In genomic region chr2:60516383-60516811, GRCh38 we compare ENCODE assay signal across 12 cellular contexts. TPM values are rescaled to one million over a fixed set of nuclear protein-coding genes. Genes with fewer than 3 reads are reported as not detected.
A peak's percentile ranks its signal among the peaks of the same experiment; 100 is the strongest.
DNase-seq lines count a peak whose midpoint lies in the region; ATAC-seq and TF ChIP-seq lines count a peak whose summit lies in the region.
"Had no signal": no experiment of that assay in that cellular context is flagged by ENCODE, and none has a peak within 500 bp of the region (broad histone marks: within the 10 kb centered on the region; RNA-seq: fewer than 3 reads in every experiment).

No MANE protein-coding gene starts in this region.

- H3K4me1 ChIP-seq in PC-3 (ENCODE audit: insufficient read depth, low read length) = peaks cover 35% of the 10 kb centered on the region
- H3K4me1 ChIP-seq in sigmoid colon = peaks cover 0 to 46% (median 32%) of the 10 kb centered on the region in 4 donors
- no peaks in the 10 kb centered on the region for H3K4me1 ChIP-seq in CD8-positive, alpha-beta memory T cell (ENCODE audit: insufficient read depth, low read length)

- no peak overlapping the region for H3K4me3 Mint-ChIP-seq in activated T-cell treated with anti-CD3 and anti-CD28 coated beads, Interleukin-2, amount 50 U/mL, for 72 hours
- H3K4me3 Mint-ChIP-seq in activated CD4-positive, alpha-beta T cell treated with anti-CD3 and anti-CD28 coated beads, Interleukin-2, amount 10 ng/mL, durations not matched to agents 24 days and 14 days = no peak overlapping the region
- no peak overlapping the region for H3K4me3 Mint-ChIP-seq in CD8-positive, alpha-beta memory T cell
- H3K4me3 Mint-ChIP-seq in activated T-cell treated with anti-CD3 and anti-CD28 coated beads, Interleukin-2, amount 50 U/mL, for 24 hours = no peak overlapping the region

- DNase-seq in GM04503 (ENCODE audit: low read depth) = peak; percentile 55
- DNase-seq in PC-3 = peak; percentile 28
- DNase-seq in epithelial cell of esophagus (ENCODE audit: low read depth) = peak; percentile 57
- DNase-seq in sigmoid colon = peak; percentile 66
- no peak for DNase-seq in activated T-cell treated with anti-CD3 and anti-CD28 coated beads, Interleukin-2, amount 50 U/mL, for 72 hours
- DNase-seq in activated CD4-positive, alpha-beta T cell treated with anti-CD3 and anti-CD28 coated beads, Interleukin-2, amount 10 ng/mL, durations not matched to agents 24 days and 14 days = no peak
- DNase-seq in CD8-positive, alpha-beta memory T cell = no peak
- no peak for DNase-seq in activated T-cell treated with anti-CD3 and anti-CD28 coated beads, Interleukin-2, amount 50 U/mL, for 24 hours
- DNase-seq: NCI-H146, SW 1271 had no signal

- H3K27ac Mint-ChIP-seq in activated T-cell treated with anti-CD3 and anti-CD28 coated beads, Interleukin-2, amount 50 U/mL, for 72 hours = no peak overlapping the region
- no peak overlapping the region for H3K27ac Mint-ChIP-seq in activated CD4-positive, alpha-beta T cell treated with anti-CD3 and anti-CD28 coated beads, Interleukin-2, amount 10 ng/mL, durations not matched to agents 24 days and 14 days
- no peak overlapping the region for H3K27ac Mint-ChIP-seq in CD8-positive, alpha-beta memory T cell
- H3K27ac Mint-ChIP-seq in activated T-cell treated with anti-CD3 and anti-CD28 coated beads, Interleukin-2, amount 50 U/mL, for 24 hours = no peak overlapping the region

- H3K27ac ChIP-seq in PC-3 (ENCODE audit: low read length) (no peak overlapping the region), sigmoid colon (peak overlapping the region in 3 of 4 donors; percentile 63 to 73 (median 69))
- H3K27ac ChIP-seq in CD8-positive, alpha-beta memory T cell (ENCODE audit: low read depth, low read length) = no peak overlapping the region

- no peak overlapping the region for H3K9ac ChIP-seq in PC-3 (ENCODE audit: low read length)

- H3K27me3 ChIP-seq in PC-3 (ENCODE audit: low read length) = no peaks in the 10 kb centered on the region
- no peaks in the 10 kb centered on the region for H3K27me3 ChIP-seq in sigmoid colon
- H3K27me3 ChIP-seq in CD8-positive, alpha-beta memory T cell (ENCODE audit: insufficient read depth, low read length, poor library complexity, severe bottlenecking) = no peaks in the 10 kb centered on the region
- H3K27me3 ChIP-seq: upper lobe of left lung had no signal

- CTCF ChIA-PET in PC-3 (lab: Charles Lee) = no interaction called here
- CTCF ChIA-PET in CD8-positive, alpha-beta memory T cell (lab: Charles Lee) = interaction anchor here (1.3 kb wide), 1 partner anchor 12 kb away, joined by 3 read pairs; no protein-coding TSS in a partner anchor

- peaks cover 33% of the 10 kb centered on the region for H3K4me1 Mint-ChIP-seq in activated T-cell treated with anti-CD3 and anti-CD28 coated beads, Interleukin-2, amount 50 U/mL, for 72 hours (ENCODE audit: low read depth)
- peaks cover 5% of the 10 kb centered on the region for H3K4me1 Mint-ChIP-seq in activated CD4-positive, alpha-beta T cell treated with anti-CD3 and anti-CD28 coated beads, Interleukin-2, amount 10 ng/mL, durations not matched to agents 24 days and 14 days
- no peaks in the 10 kb centered on the region for H3K4me1 Mint-ChIP-seq in CD8-positive, alpha-beta memory T cell
- H3K4me1 Mint-ChIP-seq in activated T-cell treated with anti-CD3 and anti-CD28 coated beads, Interleukin-2, amount 50 U/mL, for 24 hours (ENCODE audit: low read depth) = peaks cover 13% of the 10 kb centered on the region

- no peaks in the 10 kb centered on the region for H3F3A ChIP-seq in PC-3 (ENCODE audit: low read length, unreplicated experiment)

- no peak for TF ChIP-seq CTCF in PC-3 (conservative IDR thresholded peaks at IDR 0.05; ENCODE audit: low read depth, low read length)
- no peak for TF ChIP-seq CTCF in epithelial cell of esophagus (IDR thresholded peaks at IDR 0.05; ENCODE audit: insufficient read depth, low read depth, low read length, missing control alignments)
- TF ChIP-seq CTCF in sigmoid colon (IDR thresholded peaks at IDR 0.05) = no peak

- intact Hi-C loops in PC-3 (cut with micrococcal nuclease) (no loop called here), sigmoid colon (cut with DNase I) (no loop called here)
- intact Hi-C loops in activated CD4-positive, alpha-beta T cell treated with anti-CD3 and anti-CD28 coated beads, Interleukin-2, amount 10 ng/mL, durations not matched to agents 24 days and 14 days (cut with micrococcal nuclease) = no loop called here

- H3K36me3 ChIP-seq in PC-3 (ENCODE audit: low read depth, low read length) (no peaks in the 10 kb centered on the region), sigmoid colon (no peaks in the 10 kb centered on the region)
- no peaks in the 10 kb centered on the region for H3K36me3 ChIP-seq in CD8-positive, alpha-beta memory T cell (ENCODE audit: insufficient read depth, low read length)
- H3K36me3 ChIP-seq: upper lobe of left lung had no signal

- no peaks in the 10 kb centered on the region for H3K79me2 ChIP-seq in PC-3 (ENCODE audit: low read length)

- H3K27me3 Mint-ChIP-seq in activated T-cell treated with anti-CD3 and anti-CD28 coated beads, Interleukin-2, amount 50 U/mL, for 72 hours (ENCODE audit: low read depth) = peaks cover 43% of the 10 kb centered on the region
- peaks cover 25% of the 10 kb centered on the region for H3K27me3 Mint-ChIP-seq in activated CD4-positive, alpha-beta T cell treated with anti-CD3 and anti-CD28 coated beads, Interleukin-2, amount 10 ng/mL, durations not matched to agents 24 days and 14 days
- H3K27me3 Mint-ChIP-seq in CD8-positive, alpha-beta memory T cell = peaks cover 15 to 35% of the 10 kb centered on the region in 2 donors
- H3K27me3 Mint-ChIP-seq in activated T-cell treated with anti-CD3 and anti-CD28 coated beads, Interleukin-2, amount 50 U/mL, for 24 hours = peaks cover 28% of the 10 kb centered on the region

- H4K20me1 ChIP-seq in PC-3 (ENCODE audit: low read length) = no peaks in the 10 kb centered on the region

- ATAC-seq in PC-3 = no peak
- ATAC-seq in activated T-cell treated with anti-CD3 and anti-CD28 coated beads, Interleukin-2, amount 50 U/mL, for 72 hours (replicated peaks in 1 of 2) = no peak
- ATAC-seq: sciatic nerve had no signal

- H3K9me2 ChIP-seq in PC-3 (replicated peaks; ENCODE audit: low read length) = no peaks in the 10 kb centered on the region

- TF ChIP-seq EP300 in sigmoid colon (IDR thresholded peaks at IDR 0.05) = no peak

- H3K9me3 ChIP-seq in PC-3 (ENCODE audit: low read length) (no peaks in the 10 kb centered on the region), sigmoid colon (no peaks in the 10 kb centered on the region)
- H3K9me3 ChIP-seq in CD8-positive, alpha-beta memory T cell (ENCODE audit: low read length) = no peaks in the 10 kb centered on the region
- H3K9me3 ChIP-seq: upper lobe of left lung had no signal

- H3K36me3 Mint-ChIP-seq in activated T-cell treated with anti-CD3 and anti-CD28 coated beads, Interleukin-2, amount 50 U/mL, for 72 hours (ENCODE audit: insufficient read depth in 2 of 2) = no peaks in the 10 kb centered on the region
- no peaks in the 10 kb centered on the region for H3K36me3 Mint-ChIP-seq in activated CD4-positive, alpha-beta T cell treated with anti-CD3 and anti-CD28 coated beads, Interleukin-2, amount 10 ng/mL, durations not matched to agents 24 days and 14 days (ENCODE audit: low read depth)
- H3K36me3 Mint-ChIP-seq in CD8-positive, alpha-beta memory T cell = no peaks in the 10 kb centered on the region
- no peaks in the 10 kb centered on the region for H3K36me3 Mint-ChIP-seq in activated T-cell treated with anti-CD3 and anti-CD28 coated beads, Interleukin-2, amount 50 U/mL, for 24 hours (ENCODE audit: low read depth)

- POLR2A ChIA-PET in PC-3 (lab: Charles Lee; ENCODE audit: unreplicated experiment) = no interaction called here
- POLR2A ChIA-PET in CD8-positive, alpha-beta memory T cell (lab: Charles Lee) = no interaction called here

- 20 to 44% methylated on average over 6 of the region's 6 CpGs for WGBS in sigmoid colon, 2 donors

- H3K4me2 ChIP-seq in PC-3 (ENCODE audit: low read length) = no peak overlapping the region

- 0 out of 2 replicates have a peak overlapping the region, but pooled peaks have one; percentile 6 for H2AFZ ChIP-seq in PC-3 (ENCODE audit: low read length)

- H3K4me3 ChIP-seq in PC-3 (ENCODE audit: low read length) (no peak overlapping the region), epithelial cell of esophagus (ENCODE audit: low read length) (no peak overlapping the region), sigmoid colon (no peak overlapping the region)
- H3K4me3 ChIP-seq in CD8-positive, alpha-beta memory T cell (ENCODE audit: low read length) = no peak overlapping the region
- H3K4me3 ChIP-seq: upper lobe of left lung had no signal

- no peak for TF ChIP-seq POLR2A in sigmoid colon (IDR thresholded peaks at IDR 0.05)

- H3K9me3 Mint-ChIP-seq in activated T-cell treated with anti-CD3 and anti-CD28 coated beads, Interleukin-2, amount 50 U/mL, for 72 hours = no peaks in the 10 kb centered on the region
- H3K9me3 Mint-ChIP-seq in activated CD4-positive, alpha-beta T cell treated with anti-CD3 and anti-CD28 coated beads, Interleukin-2, amount 10 ng/mL, durations not matched to agents 24 days and 14 days = no peaks in the 10 kb centered on the region
- no peaks in the 10 kb centered on the region for H3K9me3 Mint-ChIP-seq in CD8-positive, alpha-beta memory T cell
- no peaks in the 10 kb centered on the region for H3K9me3 Mint-ChIP-seq in activated T-cell treated with anti-CD3 and anti-CD28 coated beads, Interleukin-2, amount 50 U/mL, for 24 hours

- BruUV-seq in PC-3 (replicated peaks; lab: Mats Ljungman, UMichigan) = no TSS peak

RNA-seq across cellular contexts. Expression of gene BCL11A, which starts 37.1 kb away (rescaled TPM):
- total RNA-seq in PC-3 (2014; rRNA removed) (3.1 and 4.6 TPM in 2 replicates), sigmoid colon (10 to 100 TPM; 16.3 to 39.6 (median 19.7) TPM)
- polyA plus RNA-seq in sigmoid colon = 10 to 100 TPM in 1 of 3 donors, 1 to 10 TPM in 2; 3.6 to 14.5 (median 4.4) TPM
- 1 to 10 TPM in 1 of 2 donors, under 1 TPM in 1; 1.00 to 1.2 TPM for total RNA-seq in activated T-cell treated with anti-CD3 and anti-CD28 coated beads, Interleukin-2, amount 50 U/mL, for 72 hours
- total RNA-seq in activated CD4-positive, alpha-beta T cell treated with anti-CD3 and anti-CD28 coated beads, Interleukin-2, amount 10 ng/mL, durations not matched to agents 24 days and 14 days = not detected in 2 replicates
- total RNA-seq in CD8-positive, alpha-beta memory T cell = under 1 TPM; 0.07 to 0.15 TPM
- polyA plus RNA-seq in CD8-positive, alpha-beta memory T cell = not detected

Comparison
In these comparisons a context has a peak if more than half of its experiments do, and no peak if none do; other contexts are left out.
1. DNase-seq: peak in GM04503 (single experiment), PC-3 (single experiment), epithelial cell of esophagus (single experiment) and sigmoid colon (single experiment); none in activated T-cell treated with anti-CD3 and anti-CD28 coated beads, Interleukin-2, amount 50 U/mL, for 72 hours (0 of 2), activated CD4-positive, alpha-beta T cell treated with anti-CD3 and anti-CD28 coated beads, Interleukin-2, amount 10 ng/mL, durations not matched to agents 24 days and 14 days (single experiment), CD8-positive, alpha-beta memory T cell (0 of 5) and activated T-cell treated with anti-CD3 and anti-CD28 coated beads, Interleukin-2, amount 50 U/mL, for 24 hours (single experiment).
2. H3K27ac ChIP-seq: peak in sigmoid colon (3 of 4); none in PC-3 (single experiment) and CD8-positive, alpha-beta memory T cell (single experiment).